ENCODE assay signal across 2 cellular contexts in the genomic region with DNA sequence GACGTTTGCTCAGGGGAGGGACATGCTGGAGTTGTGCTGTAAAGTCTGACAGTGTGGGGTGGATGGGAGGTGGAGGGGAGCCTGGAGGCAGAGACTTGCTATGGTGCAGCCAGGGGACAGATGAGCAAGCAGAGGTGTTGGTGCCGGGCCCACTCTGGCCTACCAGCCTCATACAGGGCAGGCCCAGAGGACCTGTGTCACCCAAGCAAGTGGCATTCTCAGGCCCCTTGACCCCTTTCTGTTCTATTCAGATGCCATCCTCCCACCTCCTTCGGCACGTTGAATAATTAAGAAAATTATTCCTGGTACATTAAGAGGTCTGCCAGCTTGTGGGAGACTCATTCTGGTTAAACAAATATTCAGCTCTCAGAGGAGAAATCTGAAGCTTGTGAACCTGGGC.
TF ChIP-seq lines count a peak whose summit lies in the region.

No MANE protein-coding gene starts in this region.

TF ChIP-seq in GM23338, 12 proteins besides CTCF, POLR2A, EP300 and RAD21:
- TF ChIP-seq, protein P1, sequence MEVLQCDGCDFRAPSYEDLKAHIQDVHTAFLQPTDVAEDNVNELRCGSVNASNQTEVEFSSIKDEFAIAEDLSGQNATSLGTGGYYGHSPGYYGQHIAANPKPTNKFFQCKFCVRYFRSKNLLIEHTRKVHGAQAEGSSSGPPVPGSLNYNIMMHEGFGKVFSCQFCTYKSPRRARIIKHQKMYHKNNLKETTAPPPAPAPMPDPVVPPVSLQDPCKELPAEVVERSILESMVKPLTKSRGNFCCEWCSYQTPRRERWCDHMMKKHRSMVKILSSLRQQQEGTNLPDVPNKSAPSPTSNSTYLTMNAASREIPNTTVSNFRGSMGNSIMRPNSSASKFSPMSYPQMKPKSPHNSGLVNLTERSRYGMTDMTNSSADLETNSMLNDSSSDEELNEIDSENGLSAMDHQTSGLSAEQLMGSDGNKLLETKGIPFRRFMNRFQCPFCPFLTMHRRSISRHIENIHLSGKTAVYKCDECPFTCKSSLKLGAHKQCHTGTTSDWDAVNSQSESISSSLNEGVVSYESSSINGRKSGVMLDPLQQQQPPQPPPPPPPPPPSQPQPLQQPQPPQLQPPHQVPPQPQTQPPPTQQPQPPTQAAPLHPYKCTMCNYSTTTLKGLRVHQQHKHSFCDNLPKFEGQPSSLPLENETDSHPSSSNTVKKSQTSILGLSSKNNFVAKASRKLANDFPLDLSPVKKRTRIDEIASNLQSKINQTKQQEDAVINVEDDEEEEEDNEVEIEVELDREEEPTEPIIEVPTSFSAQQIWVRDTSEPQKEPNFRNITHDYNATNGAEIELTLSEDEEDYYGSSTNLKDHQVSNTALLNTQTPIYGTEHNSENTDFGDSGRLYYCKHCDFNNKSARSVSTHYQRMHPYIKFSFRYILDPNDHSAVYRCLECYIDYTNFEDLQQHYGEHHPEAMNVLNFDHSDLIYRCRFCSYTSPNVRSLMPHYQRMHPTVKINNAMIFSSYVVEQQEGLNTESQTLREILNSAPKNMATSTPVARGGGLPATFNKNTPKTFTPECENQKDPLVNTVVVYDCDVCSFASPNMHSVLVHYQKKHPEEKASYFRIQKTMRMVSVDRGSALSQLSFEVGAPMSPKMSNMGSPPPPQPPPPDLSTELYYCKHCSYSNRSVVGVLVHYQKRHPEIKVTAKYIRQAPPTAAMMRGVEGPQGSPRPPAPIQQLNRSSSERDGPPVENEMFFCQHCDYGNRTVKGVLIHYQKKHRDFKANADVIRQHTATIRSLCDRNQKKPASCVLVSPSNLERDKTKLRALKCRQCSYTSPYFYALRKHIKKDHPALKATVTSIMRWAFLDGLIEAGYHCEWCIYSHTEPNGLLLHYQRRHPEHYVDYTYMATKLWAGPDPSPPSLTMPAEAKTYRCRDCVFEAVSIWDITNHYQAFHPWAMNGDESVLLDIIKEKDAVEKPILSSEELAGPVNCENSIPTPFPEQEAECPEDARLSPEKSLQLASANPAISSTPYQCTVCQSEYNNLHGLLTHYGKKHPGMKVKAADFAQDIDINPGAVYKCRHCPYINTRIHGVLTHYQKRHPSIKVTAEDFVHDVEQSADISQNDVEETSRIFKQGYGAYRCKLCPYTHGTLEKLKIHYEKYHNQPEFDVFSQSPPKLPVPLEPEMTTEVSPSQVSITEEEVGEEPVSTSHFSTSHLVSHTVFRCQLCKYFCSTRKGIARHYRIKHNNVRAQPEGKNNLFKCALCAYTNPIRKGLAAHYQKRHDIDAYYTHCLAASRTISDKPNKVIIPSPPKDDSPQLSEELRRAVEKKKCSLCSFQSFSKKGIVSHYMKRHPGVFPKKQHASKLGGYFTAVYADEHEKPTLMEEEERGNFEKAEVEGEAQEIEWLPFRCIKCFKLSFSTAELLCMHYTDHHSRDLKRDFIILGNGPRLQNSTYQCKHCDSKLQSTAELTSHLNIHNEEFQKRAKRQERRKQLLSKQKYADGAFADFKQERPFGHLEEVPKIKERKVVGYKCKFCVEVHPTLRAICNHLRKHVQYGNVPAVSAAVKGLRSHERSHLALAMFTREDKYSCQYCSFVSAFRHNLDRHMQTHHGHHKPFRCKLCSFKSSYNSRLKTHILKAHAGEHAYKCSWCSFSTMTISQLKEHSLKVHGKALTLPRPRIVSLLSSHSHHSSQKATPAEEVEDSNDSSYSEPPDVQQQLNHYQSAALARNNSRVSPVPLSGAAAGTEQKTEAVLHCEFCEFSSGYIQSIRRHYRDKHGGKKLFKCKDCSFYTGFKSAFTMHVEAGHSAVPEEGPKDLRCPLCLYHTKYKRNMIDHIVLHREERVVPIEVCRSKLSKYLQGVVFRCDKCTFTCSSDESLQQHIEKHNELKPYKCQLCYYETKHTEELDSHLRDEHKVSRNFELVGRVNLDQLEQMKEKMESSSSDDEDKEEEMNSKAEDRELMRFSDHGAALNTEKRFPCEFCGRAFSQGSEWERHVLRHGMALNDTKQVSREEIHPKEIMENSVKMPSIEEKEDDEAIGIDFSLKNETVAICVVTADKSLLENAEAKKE (CRISPR knock-in tag; IDR thresholded peaks at IDR 0.05), result no peak
- no peak for TF ChIP-seq EZH2phosphoT487 (IDR thresholded peaks at IDR 0.05; ENCODE audit: unreplicated experiment)

TF ChIP-seq in GM12878, 131 proteins besides CTCF, POLR2A, EP300 and RAD21:
- TF ChIP-seq ZNF384 (IDR thresholded peaks at IDR 0.05; ENCODE audit: borderline replicate concordance, low read depth, low read length), result no peak
- TF ChIP-seq MYC (IDR thresholded peaks at IDR 0.05; ENCODE audit: insufficient read depth, insufficient read length, insufficient replicate concordance, low read length, severe bottlenecking), result no peak
- TF ChIP-seq, protein P2, sequence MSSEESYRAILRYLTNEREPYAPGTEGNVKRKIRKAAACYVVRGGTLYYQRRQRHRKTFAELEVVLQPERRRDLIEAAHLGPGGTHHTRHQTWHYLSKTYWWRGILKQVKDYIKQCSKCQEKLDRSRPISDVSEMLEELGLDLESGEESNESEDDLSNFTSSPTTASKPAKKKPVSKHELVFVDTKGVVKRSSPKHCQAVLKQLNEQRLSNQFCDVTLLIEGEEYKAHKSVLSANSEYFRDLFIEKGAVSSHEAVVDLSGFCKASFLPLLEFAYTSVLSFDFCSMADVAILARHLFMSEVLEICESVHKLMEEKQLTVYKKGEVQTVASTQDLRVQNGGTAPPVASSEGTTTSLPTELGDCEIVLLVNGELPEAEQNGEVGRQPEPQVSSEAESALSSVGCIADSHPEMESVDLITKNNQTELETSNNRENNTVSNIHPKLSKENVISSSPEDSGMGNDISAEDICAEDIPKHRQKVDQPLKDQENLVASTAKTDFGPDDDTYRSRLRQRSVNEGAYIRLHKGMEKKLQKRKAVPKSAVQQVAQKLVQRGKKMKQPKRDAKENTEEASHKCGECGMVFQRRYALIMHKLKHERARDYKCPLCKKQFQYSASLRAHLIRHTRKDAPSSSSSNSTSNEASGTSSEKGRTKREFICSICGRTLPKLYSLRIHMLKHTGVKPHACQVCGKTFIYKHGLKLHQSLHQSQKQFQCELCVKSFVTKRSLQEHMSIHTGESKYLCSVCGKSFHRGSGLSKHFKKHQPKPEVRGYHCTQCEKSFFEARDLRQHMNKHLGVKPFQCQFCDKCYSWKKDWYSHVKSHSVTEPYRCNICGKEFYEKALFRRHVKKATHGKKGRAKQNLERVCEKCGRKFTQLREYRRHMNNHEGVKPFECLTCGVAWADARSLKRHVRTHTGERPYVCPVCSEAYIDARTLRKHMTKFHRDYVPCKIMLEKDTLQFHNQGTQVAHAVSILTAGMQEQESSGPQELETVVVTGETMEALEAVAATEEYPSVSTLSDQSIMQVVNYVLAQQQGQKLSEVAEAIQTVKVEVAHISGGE (CRISPR knock-in tag; IDR thresholded peaks at IDR 0.05), result no peak
